17 cellular contexts compared by ENCODE assay signal in the genomic region with DNA sequence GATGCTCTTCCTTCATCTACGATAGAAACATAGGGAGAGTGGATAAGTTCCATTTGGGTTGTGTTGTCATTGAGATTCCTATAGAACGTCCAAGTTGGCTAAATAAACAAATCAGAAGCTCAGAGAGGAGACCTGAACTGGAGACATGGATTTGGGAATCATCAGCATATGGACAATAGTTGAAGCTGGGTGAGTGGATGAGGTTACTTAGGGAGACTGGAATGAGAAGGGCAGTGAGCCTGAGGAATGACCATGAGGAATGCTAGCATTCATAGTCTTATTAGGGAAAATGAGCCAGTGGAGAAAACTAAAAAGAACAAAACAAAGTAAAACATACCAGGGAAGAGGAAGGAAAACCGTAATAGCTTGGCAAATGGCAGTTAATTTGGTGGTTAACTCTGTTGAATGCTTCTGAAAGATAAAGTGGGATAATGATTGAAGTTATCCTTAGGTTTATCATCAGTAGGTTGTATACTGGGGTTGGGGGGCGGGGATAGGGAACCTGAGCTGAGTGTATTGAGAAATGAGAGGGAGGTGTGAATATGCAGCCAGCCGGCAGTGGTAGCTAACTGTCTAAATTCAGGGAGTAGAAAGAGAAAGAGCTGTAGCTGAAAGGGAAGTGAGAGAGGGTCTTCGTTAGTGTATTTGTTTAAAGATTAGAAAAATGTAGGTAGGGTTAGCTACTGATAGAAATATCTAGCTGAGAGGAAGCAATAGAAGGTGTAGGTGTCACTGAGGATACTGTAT.
DNase-seq lines count a peak whose midpoint lies in the region; ATAC-seq and TF ChIP-seq lines count a peak whose summit lies in the region.
"Had no signal": no experiment of that assay in that cellular context is flagged by ENCODE, and none has a peak within 500 bp of the region (broad histone marks: within the 10 kb centered on the region; RNA-seq: fewer than 3 reads in every experiment).

No MANE protein-coding gene starts in this region.

- no peak for TF ChIP-seq EP300 in sigmoid colon (IDR thresholded peaks at IDR 0.05)

- H3F3A ChIP-seq in GM23338 (replicated peaks; ENCODE audit: low read depth) (no peaks in the 10 kb centered on the region), MM.1S (ENCODE audit: insufficient read depth, low read length) (no peaks in the 10 kb centered on the region)

- H3K79me2 ChIP-seq in GM23338 (replicated peaks; ENCODE audit: insufficient read depth) (no peaks in the 10 kb centered on the region), MM.1S (ENCODE audit: low read length) (no peaks in the 10 kb centered on the region)

- H3K27ac Mint-ChIP-seq in GM23338: peak overlapping the region; percentile 16
- H3K27ac Mint-ChIP-seq in endodermal cell: peak overlapping the region; percentile 9

- 74 to 76% methylated on average over 6 of the region's 6 CpGs for WGBS in endodermal cell (ENCODE audit: insufficient coverage in 1 of 2, insufficient read length in 1 of 2), 2 experiments
- WGBS in sigmoid colon, 2 donors: 73 to 75% methylated on average over 6 of the region's 6 CpGs

- 0 out of 2 replicates have a peak overlapping the region, but pooled peaks have one; percentile 2 for H3K27ac ChIP-seq in GM23338 (ENCODE audit: low read depth)
- H3K27ac ChIP-seq in endodermal cell (ENCODE audit: low read depth, low read length): no peak overlapping the region
- peak overlapping the region in 3 of 4 donors; percentile 2 to 55 (median 52) for H3K27ac ChIP-seq in sigmoid colon
- no peak overlapping the region for H3K27ac ChIP-seq in MM.1S (ENCODE audit: low read length)

- no peak overlapping the region for H2AFZ ChIP-seq in GM23338
- H2AFZ ChIP-seq in MM.1S (ENCODE audit: low read length): no peak overlapping the region

- H3K9me2 ChIP-seq in GM23338 (ENCODE audit: insufficient read depth) (peaks cover 6% of the 10 kb centered on the region), MM.1S (replicated peaks; ENCODE audit: insufficient read depth, low read length) (no peaks in the 10 kb centered on the region)

- ATAC-seq in GM23338: peak; percentile 63
- ATAC-seq in HG02852 (IDR thresholded peaks at IDR 0.05; ENCODE audit: unreplicated experiment): no peak
- ATAC-seq: PC-3 had no signal

- no peak for TF ChIP-seq POLR2A in sigmoid colon (IDR thresholded peaks at IDR 0.05)

- no peaks in the 10 kb centered on the region for H3K36me3 ChIP-seq in GM23338 (ENCODE audit: insufficient read depth)
- peaks cover 4% of the 10 kb centered on the region for H3K36me3 ChIP-seq in endodermal cell (ENCODE audit: control insufficient read depth, insufficient read depth, low read length)
- H3K36me3 ChIP-seq in sigmoid colon: peaks cover 0 to 81% (median 21%) of the 10 kb centered on the region in 4 donors
- H3K36me3 ChIP-seq in MM.1S (replicated peaks; ENCODE audit: insufficient read depth, low read length): no peaks in the 10 kb centered on the region
- H3K36me3 ChIP-seq: BE2C had no signal

- H4K20me1 ChIP-seq in GM23338 (replicated peaks; ENCODE audit: insufficient read depth) (no peaks in the 10 kb centered on the region), MM.1S (ENCODE audit: insufficient read depth, low read length) (no peaks in the 10 kb centered on the region)

- H3K9me3 ChIP-seq in endodermal cell (ENCODE audit: control insufficient read depth, low read length): no peaks in the 10 kb centered on the region
- H3K9me3 ChIP-seq in sigmoid colon: no peaks in the 10 kb centered on the region
- H3K9me3 ChIP-seq in MM.1S (replicated peaks; ENCODE audit: insufficient read depth, low read length): no peaks in the 10 kb centered on the region
- H3K9me3 ChIP-seq: BE2C had no signal

- DNase-seq in GM23338 (ENCODE audit: low spot score) (peak; percentile 33), OCI-M1 (lab: John Stamatoyannopoulos, UW) (peak; percentile 8), endodermal cell (no peak), sigmoid colon (no peak), NCI-H82 treated with DMSO at 0.1 percent for 48 hours (lab: John Stamatoyannopoulos, UW; ENCODE audit: unreplicated experiment) (no peak), MM.1S (no peak)
- DNase-seq: BE2C, DMS53, GDM1, KG1, NCI-H1105 treated with DMSO at 0.1 percent for 48 hours, NCI-H2029 treated with DMSO at 0.1 percent for 48 hours, NCI-H345, NCI-H524, PC-3, Right ventricle myocardium superior had no signal

- peaks cover 15% of the 10 kb centered on the region for H3K4me1 ChIP-seq in GM23338 (ENCODE audit: insufficient read depth)
- H3K4me1 ChIP-seq in endodermal cell (ENCODE audit: control insufficient read depth, insufficient read depth, low read length): no peaks in the 10 kb centered on the region
- peaks cover 0 to 43% (median 29%) of the 10 kb centered on the region in 4 donors for H3K4me1 ChIP-seq in sigmoid colon
- no peaks in the 10 kb centered on the region for H3K4me1 ChIP-seq in MM.1S (ENCODE audit: low read length)
- H3K4me1 ChIP-seq: BE2C had no signal

- H3K9me3 Mint-ChIP-seq in GM23338 (no peaks in the 10 kb centered on the region; the same call in 2 of the 3 replicates), endodermal cell (no peaks in the 10 kb centered on the region)

- H3K27me3 Mint-ChIP-seq in GM23338 (ENCODE audit: insufficient read depth, low read depth, poor library complexity): no peaks in the 10 kb centered on the region
- no peaks in the 10 kb centered on the region for H3K27me3 Mint-ChIP-seq in endodermal cell (ENCODE audit: insufficient read depth)

- H3K4me2 ChIP-seq in GM23338 (no peak overlapping the region), MM.1S (ENCODE audit: low read depth, low read length) (no peak overlapping the region)

- H3K4me1 Mint-ChIP-seq in GM23338: peaks cover 17% of the 10 kb centered on the region
- peaks cover 9% of the 10 kb centered on the region for H3K4me1 Mint-ChIP-seq in endodermal cell

- peaks cover 38% of the 10 kb centered on the region for H3K36me3 Mint-ChIP-seq in GM23338 (ENCODE audit: low read depth)
- H3K36me3 Mint-ChIP-seq in endodermal cell (ENCODE audit: low read depth): peaks cover 37% of the 10 kb centered on the region

- H3K27me3 ChIP-seq in GM23338 (ENCODE audit: insufficient read depth) (no peaks in the 10 kb centered on the region), endodermal cell (ENCODE audit: control insufficient read depth, insufficient read depth, low read length, poor library complexity, severe bottlenecking) (no peaks in the 10 kb centered on the region), sigmoid colon (no peaks in the 10 kb centered on the region), MM.1S (replicated peaks; ENCODE audit: insufficient read depth, low read length) (no peaks in the 10 kb centered on the region)
- H3K27me3 ChIP-seq: BE2C had no signal

- TF ChIP-seq CTCF in GM23338 (conservative IDR thresholded peaks at IDR 0.05; ENCODE audit: low read depth in 2 of 2) (no peak), endodermal cell (conservative IDR thresholded peaks at IDR 0.05) (no peak), sigmoid colon (IDR thresholded peaks at IDR 0.05) (no peak), MM.1S (IDR thresholded peaks at IDR 0.05; ENCODE audit: low read length) (no peak)

- no peak overlapping the region for H3K4me3 Mint-ChIP-seq in GM23338
- no peak overlapping the region for H3K4me3 Mint-ChIP-seq in endodermal cell

- H3K4me3 ChIP-seq in GM23338 (no peak overlapping the region), endodermal cell (ENCODE audit: low read length) (no peak overlapping the region), sigmoid colon (no peak overlapping the region), MM.1S (ENCODE audit: low read length) (no peak overlapping the region)

- H3K9ac ChIP-seq in endodermal cell (ENCODE audit: extremely low read depth, low read length, poor library complexity, severe bottlenecking): no peak overlapping the region
- H3K9ac ChIP-seq in MM.1S (ENCODE audit: low read length): no peak overlapping the region

- intact Hi-C loops in sigmoid colon (cut with DNase I): no loop called here

TF ChIP-seq in GM23338, 12 proteins besides CTCF, POLR2A, EP300 and RAD21 (continues in another document):
- TF ChIP-seq, protein P1, sequence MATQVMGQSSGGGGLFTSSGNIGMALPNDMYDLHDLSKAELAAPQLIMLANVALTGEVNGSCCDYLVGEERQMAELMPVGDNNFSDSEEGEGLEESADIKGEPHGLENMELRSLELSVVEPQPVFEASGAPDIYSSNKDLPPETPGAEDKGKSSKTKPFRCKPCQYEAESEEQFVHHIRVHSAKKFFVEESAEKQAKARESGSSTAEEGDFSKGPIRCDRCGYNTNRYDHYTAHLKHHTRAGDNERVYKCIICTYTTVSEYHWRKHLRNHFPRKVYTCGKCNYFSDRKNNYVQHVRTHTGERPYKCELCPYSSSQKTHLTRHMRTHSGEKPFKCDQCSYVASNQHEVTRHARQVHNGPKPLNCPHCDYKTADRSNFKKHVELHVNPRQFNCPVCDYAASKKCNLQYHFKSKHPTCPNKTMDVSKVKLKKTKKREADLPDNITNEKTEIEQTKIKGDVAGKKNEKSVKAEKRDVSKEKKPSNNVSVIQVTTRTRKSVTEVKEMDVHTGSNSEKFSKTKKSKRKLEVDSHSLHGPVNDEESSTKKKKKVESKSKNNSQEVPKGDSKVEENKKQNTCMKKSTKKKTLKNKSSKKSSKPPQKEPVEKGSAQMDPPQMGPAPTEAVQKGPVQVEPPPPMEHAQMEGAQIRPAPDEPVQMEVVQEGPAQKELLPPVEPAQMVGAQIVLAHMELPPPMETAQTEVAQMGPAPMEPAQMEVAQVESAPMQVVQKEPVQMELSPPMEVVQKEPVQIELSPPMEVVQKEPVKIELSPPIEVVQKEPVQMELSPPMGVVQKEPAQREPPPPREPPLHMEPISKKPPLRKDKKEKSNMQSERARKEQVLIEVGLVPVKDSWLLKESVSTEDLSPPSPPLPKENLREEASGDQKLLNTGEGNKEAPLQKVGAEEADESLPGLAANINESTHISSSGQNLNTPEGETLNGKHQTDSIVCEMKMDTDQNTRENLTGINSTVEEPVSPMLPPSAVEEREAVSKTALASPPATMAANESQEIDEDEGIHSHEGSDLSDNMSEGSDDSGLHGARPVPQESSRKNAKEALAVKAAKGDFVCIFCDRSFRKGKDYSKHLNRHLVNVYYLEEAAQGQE (IDR thresholded peaks at IDR 0.05; ENCODE audit: unreplicated experiment): no peak
- no peak for TF ChIP-seq EZH2phosphoT487 (IDR thresholded peaks at IDR 0.05; ENCODE audit: unreplicated experiment)

Comparison
In these comparisons a context has a peak if more than half of its experiments do, and no peak if none do; other contexts are left out.
1. DNase-seq: peak in GM23338 (single experiment) and OCI-M1 (single experiment); none in endodermal cell (single experiment), sigmoid colon (single experiment), NCI-H82 treated with DMSO at 0.1 percent for 48 hours (single experiment) and MM.1S (single experiment).
2. H3K27ac ChIP-seq: peak in GM23338 (single experiment) and sigmoid colon (3 of 4); none in endodermal cell (single experiment) and MM.1S (single experiment).